In the genomic region with DNA sequence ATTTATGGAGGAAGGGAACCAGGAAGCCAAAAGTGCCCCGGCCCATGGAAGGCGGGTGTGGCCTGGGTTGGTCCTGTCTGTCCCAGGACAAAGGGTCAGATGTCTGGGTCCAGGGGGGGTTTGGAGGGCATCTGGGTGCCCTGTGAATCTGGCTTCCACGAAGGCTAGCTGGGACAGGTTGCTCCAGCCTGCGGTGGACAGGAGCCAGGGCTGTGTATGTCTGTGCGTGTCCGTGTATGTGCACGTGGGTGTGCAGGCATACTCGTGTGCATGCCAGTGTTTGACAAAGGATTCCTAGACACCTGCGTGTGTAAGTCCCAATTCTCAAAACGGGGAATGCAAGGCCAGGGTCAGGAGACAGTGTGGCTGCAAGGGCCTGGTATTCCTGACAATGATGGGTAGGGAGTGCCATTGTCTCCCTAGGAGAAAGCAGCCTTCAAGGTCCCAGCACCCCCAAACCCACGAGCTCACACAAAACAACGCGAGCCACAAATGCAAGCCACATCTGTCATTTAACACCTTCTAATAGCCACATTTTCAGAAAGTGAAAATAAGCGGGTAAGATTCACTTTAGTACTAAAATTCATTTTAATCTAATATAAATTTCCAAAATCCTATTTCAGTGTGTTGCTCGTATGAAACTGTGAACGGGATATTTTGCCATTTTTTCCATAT, we compare ENCODE assay signal across 1 cellular context.
TF ChIP-seq lines count a peak whose summit lies in the region.

No MANE protein-coding gene starts in this region.

TF ChIP-seq in HEK293, 187 proteins besides CTCF, POLR2A, EP300 and RAD21 (continued from another document):
- TF ChIP-seq ZNF398 (tag by site-specific recombination; IDR thresholded peaks at IDR 0.05): no peak
- no peak for TF ChIP-seq GLIS1 (tag by site-specific recombination; IDR thresholded peaks at IDR 0.05)
- no peak for TF ChIP-seq ZNF677 (tag by site-specific recombination; IDR thresholded peaks at IDR 0.05)
- TF ChIP-seq ZNF600 (tag by site-specific recombination; IDR thresholded peaks at IDR 0.05): peak; percentile 65
- no peak for TF ChIP-seq ZNF24 (tag by site-specific recombination; IDR thresholded peaks at IDR 0.05)
- TF ChIP-seq ZBTB7A (tag by site-specific recombination; IDR thresholded peaks at IDR 0.05; ENCODE audit: low read depth): no peak
- no peak for TF ChIP-seq ZNF112 (tag by site-specific recombination; IDR thresholded peaks at IDR 0.05)
- TF ChIP-seq, protein P1, sequence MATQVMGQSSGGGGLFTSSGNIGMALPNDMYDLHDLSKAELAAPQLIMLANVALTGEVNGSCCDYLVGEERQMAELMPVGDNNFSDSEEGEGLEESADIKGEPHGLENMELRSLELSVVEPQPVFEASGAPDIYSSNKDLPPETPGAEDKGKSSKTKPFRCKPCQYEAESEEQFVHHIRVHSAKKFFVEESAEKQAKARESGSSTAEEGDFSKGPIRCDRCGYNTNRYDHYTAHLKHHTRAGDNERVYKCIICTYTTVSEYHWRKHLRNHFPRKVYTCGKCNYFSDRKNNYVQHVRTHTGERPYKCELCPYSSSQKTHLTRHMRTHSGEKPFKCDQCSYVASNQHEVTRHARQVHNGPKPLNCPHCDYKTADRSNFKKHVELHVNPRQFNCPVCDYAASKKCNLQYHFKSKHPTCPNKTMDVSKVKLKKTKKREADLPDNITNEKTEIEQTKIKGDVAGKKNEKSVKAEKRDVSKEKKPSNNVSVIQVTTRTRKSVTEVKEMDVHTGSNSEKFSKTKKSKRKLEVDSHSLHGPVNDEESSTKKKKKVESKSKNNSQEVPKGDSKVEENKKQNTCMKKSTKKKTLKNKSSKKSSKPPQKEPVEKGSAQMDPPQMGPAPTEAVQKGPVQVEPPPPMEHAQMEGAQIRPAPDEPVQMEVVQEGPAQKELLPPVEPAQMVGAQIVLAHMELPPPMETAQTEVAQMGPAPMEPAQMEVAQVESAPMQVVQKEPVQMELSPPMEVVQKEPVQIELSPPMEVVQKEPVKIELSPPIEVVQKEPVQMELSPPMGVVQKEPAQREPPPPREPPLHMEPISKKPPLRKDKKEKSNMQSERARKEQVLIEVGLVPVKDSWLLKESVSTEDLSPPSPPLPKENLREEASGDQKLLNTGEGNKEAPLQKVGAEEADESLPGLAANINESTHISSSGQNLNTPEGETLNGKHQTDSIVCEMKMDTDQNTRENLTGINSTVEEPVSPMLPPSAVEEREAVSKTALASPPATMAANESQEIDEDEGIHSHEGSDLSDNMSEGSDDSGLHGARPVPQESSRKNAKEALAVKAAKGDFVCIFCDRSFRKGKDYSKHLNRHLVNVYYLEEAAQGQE (tag by site-specific recombination; IDR thresholded peaks at IDR 0.05): no peak
- TF ChIP-seq, protein P2, sequence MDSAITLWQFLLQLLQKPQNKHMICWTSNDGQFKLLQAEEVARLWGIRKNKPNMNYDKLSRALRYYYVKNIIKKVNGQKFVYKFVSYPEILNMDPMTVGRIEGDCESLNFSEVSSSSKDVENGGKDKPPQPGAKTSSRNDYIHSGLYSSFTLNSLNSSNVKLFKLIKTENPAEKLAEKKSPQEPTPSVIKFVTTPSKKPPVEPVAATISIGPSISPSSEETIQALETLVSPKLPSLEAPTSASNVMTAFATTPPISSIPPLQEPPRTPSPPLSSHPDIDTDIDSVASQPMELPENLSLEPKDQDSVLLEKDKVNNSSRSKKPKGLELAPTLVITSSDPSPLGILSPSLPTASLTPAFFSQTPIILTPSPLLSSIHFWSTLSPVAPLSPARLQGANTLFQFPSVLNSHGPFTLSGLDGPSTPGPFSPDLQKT (IDR thresholded peaks at IDR 0.05; ENCODE audit: borderline replicate concordance, low read depth, low read length): no peak
- no peak for TF ChIP-seq ZNF776 (tag by site-specific recombination; IDR thresholded peaks at IDR 0.05; ENCODE audit: borderline replicate concordance)
- no peak for TF ChIP-seq ZNF530 (tag by site-specific recombination; IDR thresholded peaks at IDR 0.05; ENCODE audit: low read depth)
- TF ChIP-seq, protein P3, sequence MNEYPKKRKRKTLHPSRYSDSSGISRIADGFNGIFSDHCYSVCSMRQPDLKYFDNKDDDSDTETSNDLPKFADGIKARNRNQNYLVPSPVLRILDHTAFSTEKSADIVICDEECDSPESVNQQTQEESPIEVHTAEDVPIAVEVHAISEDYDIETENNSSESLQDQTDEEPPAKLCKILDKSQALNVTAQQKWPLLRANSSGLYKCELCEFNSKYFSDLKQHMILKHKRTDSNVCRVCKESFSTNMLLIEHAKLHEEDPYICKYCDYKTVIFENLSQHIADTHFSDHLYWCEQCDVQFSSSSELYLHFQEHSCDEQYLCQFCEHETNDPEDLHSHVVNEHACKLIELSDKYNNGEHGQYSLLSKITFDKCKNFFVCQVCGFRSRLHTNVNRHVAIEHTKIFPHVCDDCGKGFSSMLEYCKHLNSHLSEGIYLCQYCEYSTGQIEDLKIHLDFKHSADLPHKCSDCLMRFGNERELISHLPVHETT (tag by site-specific recombination; IDR thresholded peaks at IDR 0.05): no peak
- TF ChIP-seq TCF7L2 (IDR thresholded peaks at IDR 0.05; ENCODE audit: borderline replicate concordance, low read depth, low read length): no peak
- TF ChIP-seq BCL11B (tag by site-specific recombination; IDR thresholded peaks at IDR 0.05; ENCODE audit: low read depth): no peak
- TF ChIP-seq ZNF335 (tag by site-specific recombination; conservative IDR thresholded peaks at IDR 0.05): peak; percentile 55; the same call in 1 of the 2 replicates
- no peak for TF ChIP-seq FEZF1 (tag by site-specific recombination; IDR thresholded peaks at IDR 0.05)
- no peak for TF ChIP-seq ZNF391 (tag by site-specific recombination; IDR thresholded peaks at IDR 0.05; ENCODE audit: borderline replicate concordance, low read depth)
- TF ChIP-seq REPIN1 (tag by site-specific recombination; IDR thresholded peaks at IDR 0.05; ENCODE audit: low read depth): no peak
- no peak for TF ChIP-seq PRDM10 (tag by site-specific recombination; IDR thresholded peaks at IDR 0.05)
- no peak for TF ChIP-seq ZNF184 (tag by site-specific recombination; IDR thresholded peaks at IDR 0.05)
- no peak; the same call in 1 of the 2 replicates for TF ChIP-seq ZNF623 (tag by site-specific recombination; IDR thresholded peaks at IDR 0.05)
- TF ChIP-seq ZBTB8A (tag by site-specific recombination; IDR thresholded peaks at IDR 0.05): no peak
- TF ChIP-seq ZNF18 (tag by site-specific recombination; IDR thresholded peaks at IDR 0.05): no peak
- TF ChIP-seq ZXDB (tag by site-specific recombination; IDR thresholded peaks at IDR 0.05): no peak
- TF ChIP-seq KLF17 (tag by site-specific recombination; IDR thresholded peaks at IDR 0.05): no peak
- TF ChIP-seq, protein P4, sequence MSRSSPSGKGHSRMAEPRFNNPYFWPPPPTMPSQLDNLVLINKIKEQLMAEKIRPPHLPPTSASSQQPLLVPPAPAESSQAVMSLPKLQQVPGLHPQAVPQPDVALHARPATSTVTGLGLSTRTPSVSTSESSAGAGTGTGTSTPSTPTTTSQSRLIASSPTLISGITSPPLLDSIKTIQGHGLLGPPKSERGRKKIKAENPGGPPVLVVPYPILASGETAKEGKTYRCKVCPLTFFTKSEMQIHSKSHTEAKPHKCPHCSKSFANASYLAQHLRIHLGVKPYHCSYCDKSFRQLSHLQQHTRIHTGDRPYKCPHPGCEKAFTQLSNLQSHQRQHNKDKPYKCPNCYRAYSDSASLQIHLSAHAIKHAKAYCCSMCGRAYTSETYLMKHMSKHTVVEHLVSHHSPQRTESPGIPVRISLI (tag by site-specific recombination; IDR thresholded peaks at IDR 0.05): no peak
- TF ChIP-seq ZNF664 (tag by site-specific recombination; IDR thresholded peaks at IDR 0.05): no peak
